14 cellular contexts compared by ENCODE assay signal in genomic region chr5:72167257-72167656, GRCh38. TPM values are rescaled to one million over a fixed set of nuclear protein-coding genes. Genes with fewer than 3 reads are reported as not detected.
DNase-seq lines count a peak whose midpoint lies in the region; ATAC-seq, FAIRE-seq and TF ChIP-seq lines count a peak whose summit lies in the region.
"Had no signal": no experiment of that assay in that cellular context is flagged by ENCODE, and none has a peak within 500 bp of the region (broad histone marks: within the 10 kb centered on the region; RNA-seq: fewer than 3 reads in every experiment).

No MANE protein-coding gene starts in this region.

- WGBS in esophagus muscularis mucosa = 83% methylated on average over 1 of the region's 1 CpG
- 84 to 89% methylated on average over 1 of the region's 1 CpG for WGBS in sigmoid colon, 2 donors

- TF ChIP-seq POLR2A in esophagus muscularis mucosa (IDR thresholded peaks at IDR 0.05; ENCODE audit: low read depth) = no peak
- no peak for TF ChIP-seq POLR2A in sigmoid colon (IDR thresholded peaks at IDR 0.05)
- no peak for TF ChIP-seq POLR2A in GM12892 (IDR thresholded peaks at IDR 0.05; ENCODE audit: low read depth, low read length)

- no peak for TF ChIP-seq CTCF in GM12865 (IDR thresholded peaks at IDR 0.05; ENCODE audit: insufficient read depth, low read depth, low read length, missing control alignments)
- no peak for TF ChIP-seq CTCF in esophagus muscularis mucosa (IDR thresholded peaks at IDR 0.05)
- no peak for TF ChIP-seq CTCF in sigmoid colon (IDR thresholded peaks at IDR 0.05)

- H3K27ac ChIP-seq in SJCRH30 (peak overlapping the region; percentile 51), esophagus muscularis mucosa (replicated peaks in 1 of 4) (peak overlapping the region; percentile 69 to 80 (median 72)), sigmoid colon (peak overlapping the region in 3 of 4 donors; percentile 47 to 76 (median 73))
- H3K27ac ChIP-seq: colonic mucosa had no signal

- H3K36me3 ChIP-seq in SJCRH30 (no peaks in the 10 kb centered on the region; the same call in 1 of the 2 replicates), esophagus muscularis mucosa (no peaks in the 10 kb centered on the region), sigmoid colon (no peaks in the 10 kb centered on the region)
- H3K36me3 ChIP-seq: colonic mucosa, gastrocnemius medialis had no signal

- ATAC-seq in HG03108 (IDR thresholded peaks at IDR 0.05; ENCODE audit: unreplicated experiment) = no peak

- no peaks in the 10 kb centered on the region for H3K27me3 ChIP-seq in SJCRH30
- no peaks in the 10 kb centered on the region for H3K27me3 ChIP-seq in esophagus muscularis mucosa
- H3K27me3 ChIP-seq in sigmoid colon = no peaks in the 10 kb centered on the region
- H3K27me3 ChIP-seq: colonic mucosa, gastrocnemius medialis had no signal

- DNase-seq in GM12865 (ENCODE audit: low read depth) (peak; percentile 20), SJCRH30 (no peak), esophagus muscularis mucosa (ENCODE audit: extremely low spot score) (no peak), sigmoid colon (no peak), DMS114 treated with DMSO at 0.1 percent for 48 hours (lab: John Stamatoyannopoulos, UW; ENCODE audit: unreplicated experiment) (no peak), GM12892 (ENCODE audit: insufficient read length) (no peak), HK-2 (ENCODE audit: unreplicated experiment) (no peak)
- DNase-seq: activated CD4-positive, alpha-beta T cell treated with anti-CD3 and anti-CD28 coated beads for 1 hour; activated gamma-delta T cell; colonic mucosa; KG1; SIG-M5 had no signal

- no peaks in the 10 kb centered on the region for H3K9me3 ChIP-seq in SJCRH30 (replicated peaks)
- no peaks in the 10 kb centered on the region for H3K9me3 ChIP-seq in esophagus muscularis mucosa
- no peaks in the 10 kb centered on the region for H3K9me3 ChIP-seq in sigmoid colon
- H3K9me3 ChIP-seq: colonic mucosa, gastrocnemius medialis had no signal

- intact Hi-C loops in esophagus muscularis mucosa (cut with DNase I) = no loop called here
- intact Hi-C loops in sigmoid colon (cut with DNase I) = no loop called here

- FAIRE-seq in GM12892 (lab: Jason Lieb, UNC) = no peak

- H3K4me3 ChIP-seq in GM12865 (ENCODE audit: low read depth, low read length) (no peak overlapping the region), SJCRH30 (peak overlapping the region; percentile 49), esophagus muscularis mucosa (no peak overlapping the region), sigmoid colon (no peak overlapping the region)
- H3K4me3 ChIP-seq: colonic mucosa had no signal

- no peak for TF ChIP-seq EP300 in esophagus muscularis mucosa (IDR thresholded peaks at IDR 0.05)
- no peak for TF ChIP-seq EP300 in sigmoid colon (IDR thresholded peaks at IDR 0.05)

- H3K4me1 ChIP-seq in SJCRH30 = peaks cover 3% of the 10 kb centered on the region; the same call in 1 of the 2 replicates
- peaks cover 31 to 66% (median 56%) of the 10 kb centered on the region in 4 donors for H3K4me1 ChIP-seq in esophagus muscularis mucosa
- H3K4me1 ChIP-seq in sigmoid colon = peaks cover 0 to 43% (median 20%) of the 10 kb centered on the region in 4 donors
- H3K4me1 ChIP-seq: colonic mucosa, gastrocnemius medialis had no signal

RNA-seq across cellular contexts. Expression of gene MAP1B, which starts 60.0 kb away (rescaled TPM):
- total RNA-seq in SJCRH30 (2014; rRNA removed; shearing (Covaris generic)) = 19.0 and 19.2 TPM in 2 replicates
- total RNA-seq in esophagus muscularis mucosa (1,000 to 10,000 TPM in 2 of 4 donors, 100 to 1,000 TPM in 2; 755 to 1,378 (median 1,096) TPM), sigmoid colon (100 to 1,000 TPM in 3 of 4 donors, 10 to 100 TPM in 1; 98.6 to 659 (median 288) TPM)
- polyA plus RNA-seq in sigmoid colon = 1 to 10 TPM in 2 of 3 donors, under 1 TPM in 1; 0.69 to 5.0 (median 1.2) TPM
- polyA plus RNA-seq in GM12892 (2012; ENCODE audit: missing spikeins) = 0.17 TPM
